Comparison of ENCODE assay signal across 9 cellular contexts in the genomic region with DNA sequence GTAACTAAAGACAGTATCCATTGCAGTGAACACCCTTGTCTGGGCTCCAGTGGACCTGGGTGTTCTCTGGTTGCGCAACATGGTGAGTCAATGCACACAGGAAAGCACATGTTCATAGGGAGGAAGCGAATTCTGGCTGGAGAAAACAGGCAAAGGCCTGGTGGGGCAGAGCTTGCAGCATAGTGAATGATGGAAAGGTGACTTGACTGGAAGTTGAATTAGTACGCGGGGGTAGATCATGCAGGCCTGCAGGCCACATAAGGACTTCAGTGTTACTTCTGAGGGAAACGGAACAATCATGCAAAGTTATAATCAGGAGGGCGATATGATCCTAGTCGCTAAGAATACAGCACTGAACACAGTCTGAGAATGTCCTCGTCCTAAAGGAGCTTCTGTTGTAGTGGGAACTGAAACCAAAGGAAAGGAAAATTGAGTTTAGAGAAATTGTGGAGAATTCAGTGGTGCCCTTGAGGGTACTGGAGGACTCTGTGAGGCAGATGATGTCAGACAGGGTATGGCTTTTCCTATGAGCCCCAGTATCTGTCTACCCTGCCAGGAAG.
A peak's percentile ranks its signal among the peaks of the same experiment; 100 is the strongest.
DNase-seq lines count a peak whose midpoint lies in the region; ATAC-seq and TF ChIP-seq lines count a peak whose summit lies in the region.
"Had no signal": no experiment of that assay in that cellular context is flagged by ENCODE, and none has a peak within 500 bp of the region (broad histone marks: within the 10 kb centered on the region; RNA-seq: fewer than 3 reads in every experiment).

No MANE protein-coding gene starts in this region.

- H3K36me3 ChIP-seq in colonic mucosa = no peaks in the 10 kb centered on the region
- no peaks in the 10 kb centered on the region for H3K36me3 ChIP-seq in lung (ENCODE audit: control insufficient read depth in 2 of 2, insufficient read depth in 2 of 2, low read length in 2 of 2)

- peak; percentile 58 for ATAC-seq in lung (ENCODE audit: insufficient read depth, low FRiP score)

- no peak overlapping the region for H3K4me3 ChIP-seq in colonic mucosa
- no peak overlapping the region for H3K4me3 ChIP-seq in lung

- 52 to 65% methylated on average over 8 of the region's 8 CpGs for WGBS in lung, 2 donors

- H3K4me3 Mint-ChIP-seq in activated CD4-positive, alpha-beta T cell treated with anti-CD3 and anti-CD28 coated beads, Interleukin-2, amount 10 ng/mL, durations not matched to agents 24 days and 14 days = no peak overlapping the region

- no peaks in the 10 kb centered on the region for H3K4me1 Mint-ChIP-seq in activated CD4-positive, alpha-beta T cell treated with anti-CD3 and anti-CD28 coated beads, Interleukin-2, amount 10 ng/mL, durations not matched to agents 24 days and 14 days

- H3K27me3 Mint-ChIP-seq in activated CD4-positive, alpha-beta T cell treated with anti-CD3 and anti-CD28 coated beads, Interleukin-2, amount 10 ng/mL, durations not matched to agents 24 days and 14 days = no peaks in the 10 kb centered on the region

- H3K9me3 Mint-ChIP-seq in activated CD4-positive, alpha-beta T cell treated with anti-CD3 and anti-CD28 coated beads, Interleukin-2, amount 10 ng/mL, durations not matched to agents 24 days and 14 days = no peaks in the 10 kb centered on the region

- TF ChIP-seq CTCF in colonic mucosa (IDR thresholded peaks at IDR 0.05) (no peak), lung (IDR thresholded peaks at IDR 0.05; ENCODE audit: control extremely low read depth, extremely low read depth) (no peak)

- no peaks in the 10 kb centered on the region for H3K27me3 ChIP-seq in colonic mucosa
- H3K27me3 ChIP-seq in lung (ENCODE audit: control insufficient read depth, insufficient read depth) = no peaks in the 10 kb centered on the region

- H3K27ac ChIP-seq in colonic mucosa (no peak overlapping the region), lung (ENCODE audit: low read depth in 1 of 2, low read length in 1 of 2) (peak overlapping the region in 1 of 2 donors; percentile 47)

- intact Hi-C loops in colonic mucosa (cut with DNase I) = no loop called here
- intact Hi-C loops in activated CD4-positive, alpha-beta T cell treated with anti-CD3 and anti-CD28 coated beads, Interleukin-2, amount 10 ng/mL, durations not matched to agents 24 days and 14 days (cut with micrococcal nuclease) = no loop called here

- H3K4me1 ChIP-seq in colonic mucosa = no peaks in the 10 kb centered on the region
- H3K4me1 ChIP-seq in lung (ENCODE audit: control insufficient read depth in 2 of 2, insufficient read depth in 2 of 2, low read length in 2 of 2) = peaks cover 0 to 5% of the 10 kb centered on the region in 2 donors

- H3K36me3 Mint-ChIP-seq in activated CD4-positive, alpha-beta T cell treated with anti-CD3 and anti-CD28 coated beads, Interleukin-2, amount 10 ng/mL, durations not matched to agents 24 days and 14 days (ENCODE audit: low read depth) = no peaks in the 10 kb centered on the region

- H3K9me3 ChIP-seq in colonic mucosa (no peaks in the 10 kb centered on the region), lung (ENCODE audit: control insufficient read depth in 2 of 2, insufficient read depth in 1 of 2, low read length in 1 of 2) (no peaks in the 10 kb centered on the region)

- H3K27ac Mint-ChIP-seq in activated CD4-positive, alpha-beta T cell treated with anti-CD3 and anti-CD28 coated beads, Interleukin-2, amount 10 ng/mL, durations not matched to agents 24 days and 14 days = no peak overlapping the region

- H3K9ac ChIP-seq in colonic mucosa (ENCODE audit: low read depth in 2 of 2, low read length in 2 of 2) = no peak overlapping the region

- DNase-seq in A172 (ENCODE audit: low spot score) (peak; percentile 50), M059J (ENCODE audit: low read depth) (peak; percentile 92), colonic mucosa (peak; percentile 34), lung (ENCODE audit: low spot score) (peak; percentile 72), COLO668 (lab: John Stamatoyannopoulos, UW; ENCODE audit: unreplicated experiment) (no peak), NCI-H2196 (lab: John Stamatoyannopoulos, UW; ENCODE audit: unreplicated experiment) (no peak), COR-L47 (lab: John Stamatoyannopoulos, UW) (no peak)
- DNase-seq in activated CD4-positive, alpha-beta T cell treated with anti-CD3 and anti-CD28 coated beads, Interleukin-2, amount 10 ng/mL, durations not matched to agents 24 days and 14 days = no peak
- DNase-seq: MM.1S had no signal

Comparison
In these comparisons a context has a peak if more than half of its experiments do, and no peak if none do; other contexts are left out.
1. DNase-seq: peak in A172 (single experiment), M059J (single experiment), colonic mucosa (single experiment) and lung (single experiment); none in COLO668 (single experiment), NCI-H2196 (single experiment), COR-L47 (single experiment) and activated CD4-positive, alpha-beta T cell treated with anti-CD3 and anti-CD28 coated beads, Interleukin-2, amount 10 ng/mL, durations not matched to agents 24 days and 14 days (single experiment).